8 cellular contexts compared by ENCODE assay signal in genomic region chr2:135744761-135745314, GRCh38. TPM values are rescaled to one million over a fixed set of nuclear protein-coding genes. Genes with fewer than 3 reads are reported as not detected.
DNase-seq lines count a peak whose midpoint lies in the region; ATAC-seq, FAIRE-seq and TF ChIP-seq lines count a peak whose summit lies in the region.

No MANE protein-coding gene starts in this region.

- H3K4me3 ChIP-seq in astrocyte of the spinal cord (ENCODE audit: low read depth, low read length) (no peak overlapping the region), neural progenitor cell (peak overlapping the region; percentile 92)

- peak overlapping the region; percentile 36 for H3K4me3 Mint-ChIP-seq in neural progenitor cell

- H3K79me2 ChIP-seq in neural progenitor cell (ENCODE audit: low read depth), result peaks cover 78% of the 10 kb centered on the region

- ATAC-seq in HG03175 (IDR thresholded peaks at IDR 0.05; ENCODE audit: unreplicated experiment) (no peak), GM18520 (IDR thresholded peaks at IDR 0.05; ENCODE audit: unreplicated experiment) (no peak)

- H3K9me3 ChIP-seq in neural progenitor cell (ENCODE audit: low read depth), result no peaks in the 10 kb centered on the region

- FAIRE-seq in GM18507 (lab: Jason Lieb, UNC), result peak; percentile 81

- DNase-seq in AML-193 (lab: John Stamatoyannopoulos, UW) (peak; percentile 68), GM18507 (ENCODE audit: extremely low spot score, insufficient read length, low read depth) (peak; percentile 3), NCI-H524 (lab: John Stamatoyannopoulos, UW) (peak; percentile 39 to 82), astrocyte of the spinal cord (ENCODE audit: low read depth, low spot score) (peak; percentile 13), neural progenitor cell (ENCODE audit: low spot score) (peak; percentile 34), GM19240 (ENCODE audit: insufficient read length, low spot score) (no peak)

- H3K4me1 Mint-ChIP-seq in neural progenitor cell, result peaks cover 16% of the 10 kb centered on the region

- peaks cover 34% of the 10 kb centered on the region for H3K36me3 Mint-ChIP-seq in neural progenitor cell

- H3K27me3 Mint-ChIP-seq in neural progenitor cell (ENCODE audit: insufficient read depth, low read depth), result peaks cover 3% of the 10 kb centered on the region

- H3K27me3 ChIP-seq in neural progenitor cell, result no peaks in the 10 kb centered on the region

- peak; percentile 18 for TF ChIP-seq CTCF in astrocyte of the spinal cord (IDR thresholded peaks at IDR 0.05; ENCODE audit: low read depth, low read length)
- TF ChIP-seq CTCF in neural progenitor cell (IDR thresholded peaks at IDR 0.05), result peak; percentile 28

- peaks cover 19% of the 10 kb centered on the region for H3K4me1 ChIP-seq in neural progenitor cell

- H3K9me3 Mint-ChIP-seq in neural progenitor cell, result no peaks in the 10 kb centered on the region

- H3F3A ChIP-seq in neural progenitor cell (ENCODE audit: low read depth), result peaks cover 25% of the 10 kb centered on the region

- H3K27ac ChIP-seq in neural progenitor cell, result no peak overlapping the region

- peak overlapping the region; percentile 91 for H3K4me2 ChIP-seq in neural progenitor cell

- peaks cover 4% of the 10 kb centered on the region for H3K36me3 ChIP-seq in neural progenitor cell

- no peak overlapping the region for H2AFZ ChIP-seq in neural progenitor cell (replicated peaks)

- no peak overlapping the region for H3K27ac Mint-ChIP-seq in neural progenitor cell

- H4K20me1 ChIP-seq in neural progenitor cell (ENCODE audit: low read depth), result peaks cover 33% of the 10 kb centered on the region

- in situ Hi-C loops in astrocyte of the spinal cord (cut with HindIII; ENCODE audit: low sequenced_read_pairs), result no loop called here

- H3K9ac ChIP-seq in neural progenitor cell, result no peak overlapping the region

RNA-seq across cellular contexts. Expression of gene UBXN4, which starts 3.2 kb away (rescaled TPM):
- total RNA-seq in neural progenitor cell (ENCODE audit: low replicate concordance), result 57.6 and 94.3 TPM in 2 replicates
